ENCODE assay signal across 1 cellular context in genomic region chr20:50298554-50299324, GRCh38.
TF ChIP-seq lines count a peak whose summit lies in the region.

No MANE protein-coding gene starts in this region.

TF ChIP-seq in IMR-90, 13 proteins besides CTCF, POLR2A, EP300 and RAD21 (continued from another document):
- TF ChIP-seq RFX5 (IDR thresholded peaks at IDR 0.05; ENCODE audit: low read depth, low read length) (no peak), NFE2L2 (IDR thresholded peaks at IDR 0.05; ENCODE audit: low read depth, low read length) (no peak), MXI1 (IDR thresholded peaks at IDR 0.05; ENCODE audit: borderline replicate concordance, low read depth, low read length) (no peak), CHD1 (IDR thresholded peaks at IDR 0.05; ENCODE audit: low read depth, low read length) (no peak)
